8 cellular contexts compared by ENCODE assay signal in genomic region chr4:15003441-15003890, GRCh38. TPM values are rescaled to one million over a fixed set of nuclear protein-coding genes. Genes with fewer than 3 reads are reported as not detected.
DNase-seq lines count a peak whose midpoint lies in the region; ATAC-seq and TF ChIP-seq lines count a peak whose summit lies in the region.

No MANE protein-coding gene starts in this region.

- peak; percentile 63 for DNase-seq in activated CD8-positive, alpha-beta T cell treated with anti-CD3 and anti-CD28 coated beads, Interleukin-2, amount 10 ng/mL, durations not matched to agents 7 days and 5 days
- DNase-seq in erythroblast (lab: John Stamatoyannopoulos, UW) (peak; percentile 69 to 76), naive B cell (no peak), Kasumi-1 (lab: John Stamatoyannopoulos, UW) (no peak)
- DNase-seq in stimulated activated naive CD4-positive, alpha-beta T cell treated with Interleukin-2 at 50 U/mL for 16 hours (lab: John Stamatoyannopoulos, UW): peak; percentile 57

- TF ChIP-seq POLR2A in erythroblast (IDR thresholded peaks at IDR 0.05; ENCODE audit: low read length): no peak

- H3K9me3 ChIP-seq in BLaER1 (no peaks in the 10 kb centered on the region), HUES48 (ENCODE audit: control insufficient read depth, insufficient read depth, low read length) (no peaks in the 10 kb centered on the region)

- H3K4me2 ChIP-seq in BLaER1: peak overlapping the region; percentile 94

- no peaks in the 10 kb centered on the region for H3K9me3 Mint-ChIP-seq in activated CD8-positive, alpha-beta T cell treated with anti-CD3 and anti-CD28 coated beads, Interleukin-2, amount 10 ng/mL, durations not matched to agents 7 days and 5 days (ENCODE audit: insufficient read depth)
- no peaks in the 10 kb centered on the region for H3K9me3 Mint-ChIP-seq in naive B cell

- peak overlapping the region; percentile 93 for H3K4me3 Mint-ChIP-seq in activated CD8-positive, alpha-beta T cell treated with anti-CD3 and anti-CD28 coated beads, Interleukin-2, amount 10 ng/mL, durations not matched to agents 7 days and 5 days
- peak overlapping the region; percentile 65 to 96 (median 88) for H3K4me3 Mint-ChIP-seq in naive B cell

- CTCF ChIA-PET in activated CD8-positive, alpha-beta T cell treated with anti-CD3 and anti-CD28 coated beads, Interleukin-2, amount 10 ng/mL, durations not matched to agents 7 days and 5 days (lab: Charles Lee): interaction anchor here (0.7 kb wide), 1 partner anchor 10 kb away, joined by 3 read pairs; no protein-coding TSS in a partner anchor

- H3K36me3 ChIP-seq in BLaER1 (no peaks in the 10 kb centered on the region), HUES48 (ENCODE audit: control insufficient read depth, insufficient read depth, low read length) (no peaks in the 10 kb centered on the region)

- H3K4me1 ChIP-seq in BLaER1 (peaks cover 16% of the 10 kb centered on the region), HUES48 (ENCODE audit: control insufficient read depth, insufficient read depth, low read length) (peaks cover 41% of the 10 kb centered on the region)

- H3K9ac ChIP-seq in BLaER1: peak overlapping the region; percentile 86
- H3K9ac ChIP-seq in HUES48 (ENCODE audit: low read depth, low read length): no peak overlapping the region; the same call in 1 of the 2 replicates

- peaks cover 11% of the 10 kb centered on the region for H3K36me3 Mint-ChIP-seq in activated CD8-positive, alpha-beta T cell treated with anti-CD3 and anti-CD28 coated beads, Interleukin-2, amount 10 ng/mL, durations not matched to agents 7 days and 5 days (ENCODE audit: low read depth)
- H3K36me3 Mint-ChIP-seq in naive B cell: no peaks in the 10 kb centered on the region

- H4K20me1 ChIP-seq in BLaER1: peaks cover 24% of the 10 kb centered on the region

- peaks cover 28% of the 10 kb centered on the region for H3K4me1 Mint-ChIP-seq in activated CD8-positive, alpha-beta T cell treated with anti-CD3 and anti-CD28 coated beads, Interleukin-2, amount 10 ng/mL, durations not matched to agents 7 days and 5 days (ENCODE audit: low read depth)
- peaks cover 18 to 21% (median 21%) of the 10 kb centered on the region in 3 donors for H3K4me1 Mint-ChIP-seq in naive B cell

- H3K4me3 ChIP-seq in BLaER1: peak overlapping the region; percentile 88
- peak overlapping the region; percentile 93 for H3K4me3 ChIP-seq in HUES48 (ENCODE audit: low read depth, low read length)

- H3K27ac Mint-ChIP-seq in activated CD8-positive, alpha-beta T cell treated with anti-CD3 and anti-CD28 coated beads, Interleukin-2, amount 10 ng/mL, durations not matched to agents 7 days and 5 days: peak overlapping the region; percentile 96
- H3K27ac Mint-ChIP-seq in naive B cell: peak overlapping the region in 2 of 6 donors; percentile 91 to 99

- H3K27me3 Mint-ChIP-seq in activated CD8-positive, alpha-beta T cell treated with anti-CD3 and anti-CD28 coated beads, Interleukin-2, amount 10 ng/mL, durations not matched to agents 7 days and 5 days (ENCODE audit: low read depth): no peaks in the 10 kb centered on the region
- H3K27me3 Mint-ChIP-seq in naive B cell: no peaks in the 10 kb centered on the region

- ATAC-seq in GM19438 (IDR thresholded peaks at IDR 0.05; ENCODE audit: low read depth, unreplicated experiment) (peak; percentile 8), naive B cell (ENCODE audit: low read depth in 2 of 2) (peak; percentile 20)
- ATAC-seq in activated CD8-positive, alpha-beta T cell treated with anti-CD3 and anti-CD28 coated beads, Interleukin-2, amount 10 ng/mL, durations not matched to agents 7 days and 5 days: peak; percentile 19

- H3K27ac ChIP-seq in BLaER1: peak overlapping the region; percentile 87
- peak overlapping the region; percentile 78 for H3K27ac ChIP-seq in HUES48 (ENCODE audit: low read depth, low read length)

- H3K27me3 ChIP-seq in BLaER1 (peaks cover 28% of the 10 kb centered on the region), HUES48 (ENCODE audit: control insufficient read depth, insufficient read depth, low read length) (peaks cover 24% of the 10 kb centered on the region)

- POLR2A ChIA-PET in activated CD8-positive, alpha-beta T cell treated with anti-CD3 and anti-CD28 coated beads, Interleukin-2, amount 10 ng/mL, durations not matched to agents 7 days and 5 days (lab: Charles Lee): interaction anchor here (0.6 to 1.4 kb wide), 13 partner anchors 12 to 1375 kb away, joined by 3 to 8 read pairs (median 4); partner anchors contain the start of gene FAM200B

RNA-seq across cellular contexts. Expression of gene CPEB2, which starts 1.2 kb away (rescaled TPM):
- 1 to 10 TPM; 8.8 to 9.7 TPM for total RNA-seq in activated CD8-positive, alpha-beta T cell treated with anti-CD3 and anti-CD28 coated beads, Interleukin-2, amount 10 ng/mL, durations not matched to agents 7 days and 5 days
- 1 to 10 TPM in 5 of 6 donors, not detected in 1; 1.2 to 2.9 (median 2.3) TPM for polyA plus RNA-seq in naive B cell (ENCODE audit: low read depth in 6 of 6)

Comparison
In these comparisons a context has a peak if more than half of its experiments do, and no peak if none do; other contexts are left out.
1. DNase-seq: peak in activated CD8-positive, alpha-beta T cell treated with anti-CD3 and anti-CD28 coated beads, Interleukin-2, amount 10 ng/mL, durations not matched to agents 7 days and 5 days (single experiment), erythroblast (2 of 2) and stimulated activated naive CD4-positive, alpha-beta T cell treated with Interleukin-2 at 50 U/mL for 16 hours (single experiment); none in naive B cell (single experiment) and Kasumi-1 (0 of 2).
2. Peak in every context shown above with its lines, with median percentiles within 50 percentile points of each other: ATAC-seq.